In the genomic region with DNA sequence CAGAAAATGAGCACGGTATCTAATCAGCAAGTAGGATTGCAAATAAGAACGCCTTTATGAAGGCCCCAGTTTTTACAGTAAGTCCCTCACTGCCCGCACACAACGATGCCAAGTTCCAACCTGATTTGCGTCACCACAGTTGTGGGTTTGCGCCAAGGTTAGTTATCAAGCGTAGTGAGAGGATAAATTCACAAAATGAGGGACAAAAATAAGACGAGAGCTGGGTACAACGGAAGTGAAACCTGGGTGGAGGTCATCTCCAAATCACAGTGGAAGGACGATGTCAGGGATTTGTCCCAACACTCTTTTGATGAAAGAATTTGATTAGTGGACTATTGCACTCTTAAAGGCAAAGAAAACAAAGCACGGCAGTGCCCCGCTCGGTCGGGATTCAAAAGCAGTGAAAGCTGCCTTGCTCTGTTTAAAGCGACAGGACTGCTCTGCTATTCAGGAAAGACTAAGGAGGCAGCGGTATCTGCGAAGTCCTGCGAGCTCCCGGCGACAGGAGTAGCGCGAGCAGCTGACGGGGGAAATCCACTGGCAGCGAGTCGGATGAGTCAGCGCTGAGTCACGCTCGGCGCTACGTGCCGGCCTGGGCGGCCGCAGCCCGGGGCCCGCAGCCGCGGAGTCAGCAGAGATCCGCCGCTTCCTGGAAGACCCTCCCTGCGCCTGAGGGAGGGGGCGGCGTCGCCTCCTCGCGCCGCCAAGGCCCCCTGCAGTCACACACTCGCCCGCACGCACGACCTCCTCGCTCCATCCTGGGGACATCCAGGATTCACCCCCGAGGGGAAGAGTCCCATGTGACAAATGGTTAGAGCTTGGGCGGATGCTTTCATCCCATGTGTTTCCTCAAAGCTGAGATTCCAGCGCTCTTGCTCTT, we compare ENCODE assay signal across 8 cellular contexts.
DNase-seq lines count a peak whose midpoint lies in the region; ATAC-seq and TF ChIP-seq lines count a peak whose summit lies in the region.

No MANE protein-coding gene starts in this region.

- H3K36me3 ChIP-seq in ectodermal cell (ENCODE audit: control insufficient read depth, insufficient read depth, low read length) = no peaks in the 10 kb centered on the region
- H3K36me3 ChIP-seq in lung (ENCODE audit: control insufficient read depth in 2 of 2, insufficient read depth in 2 of 2, low read length in 2 of 2) = no peaks in the 10 kb centered on the region

- H3K4me3 Mint-ChIP-seq in activated CD8-positive, alpha-beta T cell treated with anti-CD3 and anti-CD28 coated beads, Interleukin-2, amount 10 ng/mL, durations not matched to agents 7 days and 5 days = peak overlapping the region; percentile 79

- CTCF ChIA-PET in activated CD8-positive, alpha-beta T cell treated with anti-CD3 and anti-CD28 coated beads, Interleukin-2, amount 10 ng/mL, durations not matched to agents 7 days and 5 days (lab: Charles Lee) = interaction anchor here (0.6 to 2.6 kb wide), 7 partner anchors 11 to 105 kb away, joined by 3 to 18 read pairs (median 4); a partner anchor contains a TSS

- 1 to 2% methylated on average over 54 of the region's 54 CpGs for WGBS in ectodermal cell, 2 experiments
- WGBS in lung, 2 donors = 1% methylated on average over 53 to 54 of the region's 54 CpGs

- peak overlapping the region; percentile 74 for H3K27ac ChIP-seq in ectodermal cell (ENCODE audit: insufficient read depth, low read depth, low read length, poor library complexity, severe bottlenecking)
- peak overlapping the region; percentile 95 to 97 for H3K27ac ChIP-seq in lung (ENCODE audit: low read depth in 1 of 2, low read length in 1 of 2)

- DNase-seq in C1 segment of cervical spinal cord (lab: John Stamatoyannopoulos, UW) (peak; percentile 56 to 96 (median 84)), NCI-H748 (lab: John Stamatoyannopoulos, UW; ENCODE audit: unreplicated experiment) (peak; percentile 96), lung (ENCODE audit: low spot score) (peak; percentile 92)
- DNase-seq in activated CD8-positive, alpha-beta T cell treated with anti-CD3 and anti-CD28 coated beads, Interleukin-2, amount 10 ng/mL, durations not matched to agents 7 days and 5 days = peak; percentile 85
- peak; percentile 78 to 93 (median 83) for DNase-seq in stimulated activated CD4-positive, alpha-beta T cell treated with anti-CD3 and anti-CD28 coated beads, TNF-alpha, amount 100 ng/mL, for 24 hours (ENCODE audit: low read depth in 3 of 3)

- H3K27me3 ChIP-seq in ectodermal cell (ENCODE audit: control insufficient read depth, insufficient read depth, low read length, poor library complexity, severe bottlenecking) = peaks cover 3% of the 10 kb centered on the region
- H3K27me3 ChIP-seq in lung (ENCODE audit: control insufficient read depth, insufficient read depth) = no peaks in the 10 kb centered on the region

- TF ChIP-seq CTCF in lung (IDR thresholded peaks at IDR 0.05; ENCODE audit: control extremely low read depth, extremely low read depth) = no peak

- peaks cover 2% of the 10 kb centered on the region for H3K27me3 Mint-ChIP-seq in activated CD8-positive, alpha-beta T cell treated with anti-CD3 and anti-CD28 coated beads, Interleukin-2, amount 10 ng/mL, durations not matched to agents 7 days and 5 days (ENCODE audit: low read depth)

- H3K9me3 ChIP-seq in ectodermal cell (ENCODE audit: control insufficient read depth, low read length) (no peaks in the 10 kb centered on the region), lung (ENCODE audit: control insufficient read depth in 2 of 2, insufficient read depth in 1 of 2, low read length in 1 of 2) (no peaks in the 10 kb centered on the region)

- H3K9me3 Mint-ChIP-seq in activated CD8-positive, alpha-beta T cell treated with anti-CD3 and anti-CD28 coated beads, Interleukin-2, amount 10 ng/mL, durations not matched to agents 7 days and 5 days (ENCODE audit: insufficient read depth) = peaks cover 10% of the 10 kb centered on the region

- ATAC-seq in GM19324 (IDR thresholded peaks at IDR 0.05; ENCODE audit: low FRiP score, unreplicated experiment) (peak; percentile 98), HG03460 (IDR thresholded peaks at IDR 0.05; ENCODE audit: unreplicated experiment) (peak; percentile 93), lung (ENCODE audit: insufficient read depth, low FRiP score) (peak; percentile 94)
- peak; percentile 93 for ATAC-seq in activated CD8-positive, alpha-beta T cell treated with anti-CD3 and anti-CD28 coated beads, Interleukin-2, amount 10 ng/mL, durations not matched to agents 7 days and 5 days

- H3K36me3 Mint-ChIP-seq in activated CD8-positive, alpha-beta T cell treated with anti-CD3 and anti-CD28 coated beads, Interleukin-2, amount 10 ng/mL, durations not matched to agents 7 days and 5 days (ENCODE audit: low read depth) = peaks cover 2% of the 10 kb centered on the region

- peak overlapping the region; percentile 49 for H3K4me3 ChIP-seq in ectodermal cell (ENCODE audit: insufficient read depth, low read depth, low read length)
- H3K4me3 ChIP-seq in lung = peak overlapping the region; percentile 49

- H3K27ac Mint-ChIP-seq in activated CD8-positive, alpha-beta T cell treated with anti-CD3 and anti-CD28 coated beads, Interleukin-2, amount 10 ng/mL, durations not matched to agents 7 days and 5 days = peak overlapping the region; percentile 76

- peaks cover 22% of the 10 kb centered on the region for H3K4me1 Mint-ChIP-seq in activated CD8-positive, alpha-beta T cell treated with anti-CD3 and anti-CD28 coated beads, Interleukin-2, amount 10 ng/mL, durations not matched to agents 7 days and 5 days (ENCODE audit: low read depth)

- POLR2A ChIA-PET in activated CD8-positive, alpha-beta T cell treated with anti-CD3 and anti-CD28 coated beads, Interleukin-2, amount 10 ng/mL, durations not matched to agents 7 days and 5 days (lab: Charles Lee) = interaction anchor here (0.9 to 3.7 kb wide), 8 partner anchors 8 to 104 kb away, joined by 3 to 36 read pairs (median 5); a partner anchor contains a TSS

- H3K4me1 ChIP-seq in ectodermal cell (ENCODE audit: control insufficient read depth, insufficient read depth, low read length) = peaks cover 9% of the 10 kb centered on the region
- H3K4me1 ChIP-seq in lung (ENCODE audit: control insufficient read depth in 2 of 2, insufficient read depth in 2 of 2, low read length in 2 of 2) = peaks cover 0 to 5% of the 10 kb centered on the region in 2 donors

Comparison
In these comparisons a context has a peak if more than half of its experiments do, and no peak if none do; other contexts are left out.
1. Peak in every context shown above with its lines: DNase-seq, ATAC-seq, H3K4me3 ChIP-seq and H3K27ac ChIP-seq.